ENCODE assay signal across 5 cellular contexts in the genomic region with DNA sequence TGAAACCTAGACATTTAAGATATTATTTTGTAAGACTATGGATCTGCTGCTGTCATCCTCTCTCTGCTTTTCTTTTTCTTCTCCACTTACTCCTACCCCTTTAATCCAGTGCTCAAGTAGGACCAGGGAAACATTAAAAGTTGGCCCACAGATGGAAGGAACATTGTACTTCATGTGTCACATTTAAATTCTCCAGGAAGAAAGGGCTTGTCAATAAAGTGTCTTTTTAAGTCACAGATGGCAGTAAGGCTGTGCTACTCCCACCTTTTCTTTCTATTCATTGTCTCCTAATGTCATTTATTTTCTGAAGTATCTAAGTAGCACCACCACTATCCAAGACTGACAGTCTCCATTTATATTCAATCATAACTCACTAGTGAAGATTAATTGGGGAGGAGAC.
"Had no signal": no experiment of that assay in that cellular context is flagged by ENCODE, and none has a peak within 500 bp of the region (broad histone marks: within the 10 kb centered on the region; RNA-seq: fewer than 3 reads in every experiment).

No MANE protein-coding gene starts in this region.

- DNase-seq: IMR-90, KBM-7 had no signal

- H3K27ac ChIP-seq: HL-60 had no signal

- H3K4me3 ChIP-seq: K562 had no signal

- ATAC-seq: HepG2, K562 had no signal
